Comparison of ENCODE assay signal across 8 cellular contexts in genomic region chr19:53977429-53977990, GRCh38. TPM values are rescaled to one million over a fixed set of nuclear protein-coding genes. Genes with fewer than 3 reads are reported as not detected.
DNase-seq lines count a peak whose midpoint lies in the region; ATAC-seq and TF ChIP-seq lines count a peak whose summit lies in the region.

No MANE protein-coding gene starts in this region.

- no peak overlapping the region for H3K9ac ChIP-seq in trophoblast cell (ENCODE audit: low read length)

- H3K4me2 ChIP-seq in trophoblast cell (ENCODE audit: low read length), result peak overlapping the region; percentile 70

- H2AFZ ChIP-seq in trophoblast cell (ENCODE audit: insufficient read depth, low read length, poor library complexity), result peak overlapping the region; percentile 96

- H3K18ac ChIP-seq in trophoblast cell (ENCODE audit: low read length), result no peak overlapping the region

- H3K27me3 Mint-ChIP-seq in Calu3 (ENCODE audit: unreplicated experiment), result no peaks in the 10 kb centered on the region

- H2AK5ac ChIP-seq in trophoblast cell (ENCODE audit: low read length), result no peak overlapping the region

- H3K27ac ChIP-seq in heart left ventricle, result peak overlapping the region in 3 of 12 donors; percentile 10 to 47 (median 34)
- no peak overlapping the region for H3K27ac ChIP-seq in trophoblast cell (ENCODE audit: low read depth, low read length)
- H3K27ac ChIP-seq in upper lobe of right lung, result no peak overlapping the region

- H3K27me3 ChIP-seq in heart left ventricle, result peaks cover 21 to 73% (median 44%) of the 10 kb centered on the region in 9 donors
- H3K27me3 ChIP-seq in trophoblast cell (ENCODE audit: insufficient read depth, low read length), result peaks cover 22% of the 10 kb centered on the region
- H3K27me3 ChIP-seq in upper lobe of right lung, result peaks cover 52% of the 10 kb centered on the region

- H2BK120ac ChIP-seq in trophoblast cell (ENCODE audit: insufficient read depth, low read length, poor library complexity), result no peak overlapping the region

- H3K9me3 ChIP-seq in heart left ventricle, result no peaks in the 10 kb centered on the region
- H3K9me3 ChIP-seq in trophoblast cell (ENCODE audit: insufficient read depth, low read depth, low read length), result peaks cover 15% of the 10 kb centered on the region
- no peaks in the 10 kb centered on the region for H3K9me3 ChIP-seq in upper lobe of right lung

- H4K8ac ChIP-seq in trophoblast cell (ENCODE audit: low read depth, low read length), result peak overlapping the region; percentile 66

- peak; percentile 80 to 89 (median 85) for ATAC-seq in heart left ventricle
- peak; percentile 88 for ATAC-seq in upper lobe of right lung
- ATAC-seq in GM19395 (IDR thresholded peaks at IDR 0.05; ENCODE audit: unreplicated experiment), result no peak

- H2BK12ac ChIP-seq in trophoblast cell (ENCODE audit: low read length), result no peak overlapping the region

- H3K79me2 ChIP-seq in trophoblast cell (ENCODE audit: control insufficient read depth, insufficient read depth, low read length, poor library complexity), result no peaks in the 10 kb centered on the region

- H3K4me3 Mint-ChIP-seq in Calu3 (ENCODE audit: low read depth, unreplicated experiment), result no peak overlapping the region

- H3K14ac ChIP-seq in trophoblast cell (ENCODE audit: low read length), result no peak overlapping the region

- no peak for TF ChIP-seq CTCF in Calu3 (IDR thresholded peaks at IDR 0.05; ENCODE audit: unreplicated experiment)
- no peak for TF ChIP-seq CTCF in heart left ventricle (IDR thresholded peaks at IDR 0.05)
- TF ChIP-seq CTCF in upper lobe of right lung (IDR thresholded peaks at IDR 0.05), result no peak

- no peak overlapping the region for H3K23ac ChIP-seq in trophoblast cell (ENCODE audit: low read length)

- peaks cover 31% of the 10 kb centered on the region for H3K4me1 Mint-ChIP-seq in Calu3 (ENCODE audit: low read depth, unreplicated experiment)

- H3K4me1 ChIP-seq in heart left ventricle, result peaks cover 0 to 32% (median 14%) of the 10 kb centered on the region in 12 donors
- H3K4me1 ChIP-seq in trophoblast cell (ENCODE audit: control insufficient read depth in 1 of 2, insufficient read depth in 2 of 2, low read length in 2 of 2), result peaks cover 9 to 12% of the 10 kb centered on the region in 2 experiments
- H3K4me1 ChIP-seq in upper lobe of right lung, result peaks cover 13% of the 10 kb centered on the region

- CTCF ChIA-PET in Calu3 (lab: Charles Lee), result no interaction called here

- DNase-seq in Calu3 (peak; percentile 72), LoVo (ENCODE audit: low spot score) (peak; percentile 61), SW480 (ENCODE audit: low spot score) (peak; percentile 80), amniotic epithelial cell (ENCODE audit: low read depth) (peak; percentile 91), heart left ventricle (peak in 4 of 5 donors; percentile 75 to 89 (median 82)), trophoblast cell (peak; percentile 43 to 85), upper lobe of right lung (no peak)

- peak overlapping the region; percentile 35 for H3K27ac Mint-ChIP-seq in Calu3 (ENCODE audit: unreplicated experiment)

- no peak for TF ChIP-seq POLR2A in heart left ventricle (IDR thresholded peaks at IDR 0.05)

- H3K79me1 ChIP-seq in trophoblast cell (ENCODE audit: low read length), result peaks cover 3% of the 10 kb centered on the region

- no peaks in the 10 kb centered on the region for H3K9me3 Mint-ChIP-seq in Calu3 (ENCODE audit: low read depth, unreplicated experiment)

- H3K4me3 ChIP-seq in heart left ventricle (peak overlapping the region; percentile 2 to 52 (median 39)), trophoblast cell (ENCODE audit: low read depth, low read length) (no peak overlapping the region), upper lobe of right lung (peak overlapping the region; percentile 26)

- no peak overlapping the region for H3K4ac ChIP-seq in trophoblast cell (ENCODE audit: low read depth, low read length)

- H2BK5ac ChIP-seq in trophoblast cell (ENCODE audit: low read depth, low read length, poor library complexity), result no peak overlapping the region

- no peaks in the 10 kb centered on the region for H3K36me3 ChIP-seq in heart left ventricle
- no peaks in the 10 kb centered on the region for H3K36me3 ChIP-seq in trophoblast cell (ENCODE audit: control insufficient read depth in 1 of 2, insufficient read depth in 2 of 2, low read length in 2 of 2)
- H3K36me3 ChIP-seq in upper lobe of right lung, result no peaks in the 10 kb centered on the region

- no peak overlapping the region for H4K91ac ChIP-seq in trophoblast cell (ENCODE audit: low read depth, low read length)

- WGBS in heart left ventricle, 4 donors, result 2 to 4% (median 3%) methylated on average over 9 of the region's 9 CpGs
- WGBS in trophoblast cell (ENCODE audit: extremely low coverage, insufficient coverage, insufficient read length), result no CpG with 5 or more reads among the region's 9 CpGs

- intact Hi-C loops in Calu3 (cut with micrococcal nuclease; ENCODE audit: unreplicated experiment), result no loop called here
- intact Hi-C loops in heart left ventricle (cut with DNase I), result no loop called here
- intact Hi-C loops in upper lobe of right lung (cut with DNase I), result no loop called here

- BruUV-seq in Calu3 (replicated peaks; lab: Mats Ljungman, UMichigan), result no TSS peak

- H3K36me3 Mint-ChIP-seq in Calu3 (ENCODE audit: insufficient read depth, unreplicated experiment), result peaks cover 57% of the 10 kb centered on the region

- peak overlapping the region; percentile 55 for H4K12ac ChIP-seq in trophoblast cell (ENCODE audit: low read depth, low read length)

RNA-seq across cellular contexts. Expression of gene CACNG6, which starts 13.9 kb away (rescaled TPM):
- 137 and 144 TPM in 2 replicates for total RNA-seq in Calu3 (2022)
- not detected for total RNA-seq in heart left ventricle
- not detected for polyA plus RNA-seq in heart left ventricle
- polyA plus RNA-seq in trophoblast cell (2013), result 0.03 and 0.04 TPM in 2 replicates
- not detected for total RNA-seq in upper lobe of right lung

RNA-seq across cellular contexts. Expression of gene CACNG8, which starts 14.8 kb away (rescaled TPM):
- total RNA-seq in Calu3 (2022) (13.4 and 19.0 TPM in 2 replicates), heart left ventricle (under 1 TPM in 5 of 9 donors, not detected in 4; 0.02 to 0.22 (median 0.10) TPM), upper lobe of right lung (0.12 TPM)
- under 1 TPM; 0.06 to 0.15 TPM for polyA plus RNA-seq in heart left ventricle
- 0.06 and 0.10 TPM in 2 replicates for polyA plus RNA-seq in trophoblast cell (2013)

Comparison
In these comparisons a context has a peak if more than half of its experiments do, and no peak if none do; other contexts are left out.
1. RNA of gene CACNG6, which starts 13.9 kb away (total RNA-seq): 137 to 144 TPM in Calu3; not detected in upper lobe of right lung (single experiment) and not detected in heart left ventricle; every median in the first group is over 100 times any median in the second.
2. RNA of gene CACNG8, which starts 14.8 kb away (total RNA-seq): 13.4 to 19.0 TPM in Calu3; 0.12 TPM in upper lobe of right lung (single experiment) and 0.02 to 0.22 TPM in heart left ventricle; every median in the first group is over 10 times any median in the second.